14 cellular contexts compared by ENCODE assay signal in genomic region chr9:132733133-132733815, GRCh38.
A peak's percentile ranks its signal among the peaks of the same experiment; 100 is the strongest.
DNase-seq lines count a peak whose midpoint lies in the region.
"Had no signal": no experiment of that assay in that cellular context is flagged by ENCODE, and none has a peak within 500 bp of the region (broad histone marks: within the 10 kb centered on the region; RNA-seq: fewer than 3 reads in every experiment).

No MANE protein-coding gene starts in this region.

- H3K4me1 ChIP-seq in BLaER1 treated with 17β-estradiol and CSF1 and Interleukin-3, amounts not matched to agents 10 nM and 100 nM = peaks cover 0 to 46% (median 35%) of the 10 kb centered on the region in 10 experiments; a peak in 16 of 20 replicates
- peaks cover 0 to 3% of the 10 kb centered on the region in 2 donors for H3K4me1 ChIP-seq in neuronal stem cell (ENCODE audit: control insufficient read depth in 2 of 2, insufficient read depth in 1 of 2, low read depth in 1 of 2, low read length in 2 of 2)
- no peaks in the 10 kb centered on the region for H3K4me1 ChIP-seq in CD4-positive, alpha-beta memory T cell (ENCODE audit: insufficient read depth, low read length)
- H3K4me1 ChIP-seq: adrenal gland had no signal

- peak overlapping the region in 10 of 11 experiments; percentile 11 to 70 (median 56); a peak in 17 of 22 replicates for H3K4me2 ChIP-seq in BLaER1 treated with 17β-estradiol and CSF1 and Interleukin-3, amounts not matched to agents 10 nM and 100 nM
- H3K4me2 ChIP-seq in neuronal stem cell (ENCODE audit: insufficient read depth, low read length, poor library complexity, severe bottlenecking) = no peak overlapping the region

- no peaks in the 10 kb centered on the region for H3K79me1 ChIP-seq in neuronal stem cell (ENCODE audit: low read depth, low read length)

- peak overlapping the region; percentile 59 for H2BK12ac ChIP-seq in neuronal stem cell (ENCODE audit: low read length)

- H3K9me3 Mint-ChIP-seq in CD4-positive, alpha-beta memory T cell = peaks cover 0 to 2% (median 0%) of the 10 kb centered on the region in 8 donors

- no peak overlapping the region for H4K91ac ChIP-seq in neuronal stem cell (ENCODE audit: low read depth, low read length, poor library complexity)

- peak overlapping the region; percentile 18 for H3K18ac ChIP-seq in neuronal stem cell (ENCODE audit: low read length)

- no peak overlapping the region for H3K4ac ChIP-seq in neuronal stem cell (ENCODE audit: low read length)

- peak overlapping the region; percentile 67 for H2AFZ ChIP-seq in neuronal stem cell (ENCODE audit: low read length)

- peak; percentile 64 for DNase-seq in NCI-H1092 treated with DMSO at 0.1 percent for 48 hours (lab: John Stamatoyannopoulos, UW)
- peak; percentile 50 for DNase-seq in fibroblast of gingiva (ENCODE audit: low read depth)
- DNase-seq in neuronal stem cell (ENCODE audit: low spot score) = no peak
- DNase-seq in CD4-positive, alpha-beta memory T cell = no peak
- DNase-seq in HCEC 1CT = no peak
- DNase-seq in activated CD4-positive, CD25-positive, alpha-beta regulatory T cell treated with anti-CD3 and anti-CD28 coated beads, Interleukin-2, amount 50 U/mL, for 72 hours = no peak
- DNase-seq in stimulated activated naive CD4-positive, alpha-beta T cell treated with Interleukin-2 at 50 U/mL for 16 hours (lab: John Stamatoyannopoulos, UW) = no peak
- DNase-seq: activated CD4-positive, alpha-beta T cell treated with anti-CD3 and anti-CD28 coated beads for 4 hours; activated CD8-positive, alpha-beta memory T cell treated with anti-CD3 and anti-CD28 coated beads, Interleukin-2, amount 10 ng/mL, durations not matched to agents 7 days and 5 days; adrenal gland; Kasumi-1; right cardiac atrium; stomach had no signal

- CTCF ChIA-PET in CD4-positive, alpha-beta memory T cell (lab: Charles Lee; ENCODE audit: partially characterized antibody) = no interaction called here

- H3K27me3 Mint-ChIP-seq in CD4-positive, alpha-beta memory T cell = peaks cover under 1 to 23% of the 10 kb centered on the region in 2 donors

- no peak overlapping the region for H3K27ac ChIP-seq in BLaER1 treated with 17β-estradiol and CSF1 and Interleukin-3, amounts not matched to agents 10 nM and 100 nM
- H3K27ac ChIP-seq in neuronal stem cell (replicated peaks; ENCODE audit: low read length) = no peak overlapping the region
- no peak overlapping the region for H3K27ac ChIP-seq in CD4-positive, alpha-beta memory T cell (ENCODE audit: low read depth, low read length)
- H3K27ac ChIP-seq: adrenal gland, stomach had no signal

- H2AK5ac ChIP-seq in neuronal stem cell (ENCODE audit: low read depth, low read length) = peak overlapping the region; percentile 22

- H3K9ac ChIP-seq in BLaER1 treated with 17β-estradiol and CSF1 and Interleukin-3, amounts not matched to agents 10 nM and 100 nM = peak overlapping the region in 1 of 11 experiments; percentile 14; a peak in 1 of 22 replicates
- H3K9ac ChIP-seq in neuronal stem cell (ENCODE audit: low read depth, low read length, poor library complexity) = peak overlapping the region; percentile 34

- H2BK120ac ChIP-seq in neuronal stem cell (ENCODE audit: low read depth, low read length) = peak overlapping the region; percentile 78

- intact Hi-C loops in CD4-positive, alpha-beta memory T cell (cut with micrococcal nuclease) = no loop called here

- H4K8ac ChIP-seq in neuronal stem cell (ENCODE audit: low read depth, low read length) = no peak overlapping the region

- peak overlapping the region; percentile 49 for H3K23ac ChIP-seq in neuronal stem cell (ENCODE audit: low read depth, low read length, poor library complexity)

- H3K4me3 ChIP-seq in BLaER1 treated with 17β-estradiol and CSF1 and Interleukin-3, amounts not matched to agents 10 nM and 100 nM = no peak overlapping the region
- no peak overlapping the region for H3K4me3 ChIP-seq in neuronal stem cell (ENCODE audit: low read length in 2 of 2)
- no peak overlapping the region for H3K4me3 ChIP-seq in CD4-positive, alpha-beta memory T cell (ENCODE audit: low read length in 2 of 2)
- H3K4me3 ChIP-seq: adrenal gland, stomach had no signal

- no peaks in the 10 kb centered on the region for H3K9me3 ChIP-seq in BLaER1 treated with 17β-estradiol and CSF1 and Interleukin-3, amounts not matched to agents 10 nM and 100 nM (replicated peaks in 1 of 11)
- no peaks in the 10 kb centered on the region for H3K9me3 ChIP-seq in neuronal stem cell (replicated peaks in 1 of 2; ENCODE audit: control insufficient read depth in 2 of 2, insufficient read depth in 1 of 2, low read depth in 1 of 2, low read length in 2 of 2)
- H3K9me3 ChIP-seq in CD4-positive, alpha-beta memory T cell (ENCODE audit: control insufficient read depth in 1 of 2, low read length in 2 of 2) = no peaks in the 10 kb centered on the region
- H3K9me3 ChIP-seq: adrenal gland, stomach had no signal

- H4K20me1 ChIP-seq in BLaER1 treated with 17β-estradiol and CSF1 and Interleukin-3, amounts not matched to agents 10 nM and 100 nM = no peaks in the 10 kb centered on the region; a peak in 1 of 22 replicates

- H3K4me3 Mint-ChIP-seq in CD4-positive, alpha-beta memory T cell = peak overlapping the region in 1 of 8 donors; percentile 32
- H3K4me3 Mint-ChIP-seq: activated CD8-positive, alpha-beta memory T cell treated with anti-CD3 and anti-CD28 coated beads, Interleukin-2, amount 10 ng/mL, durations not matched to agents 7 days and 5 days had no signal

- H3K27ac Mint-ChIP-seq in CD4-positive, alpha-beta memory T cell = no peak overlapping the region
- H3K27ac Mint-ChIP-seq: activated CD8-positive, alpha-beta memory T cell treated with anti-CD3 and anti-CD28 coated beads, Interleukin-2, amount 10 ng/mL, durations not matched to agents 7 days and 5 days had no signal

- H3K36me3 ChIP-seq in BLaER1 treated with 17β-estradiol and CSF1 and Interleukin-3, amounts not matched to agents 10 nM and 100 nM = no peaks in the 10 kb centered on the region
- no peaks in the 10 kb centered on the region for H3K36me3 ChIP-seq in neuronal stem cell (replicated peaks in 1 of 2; ENCODE audit: control insufficient read depth in 2 of 2, insufficient read depth in 2 of 2, low read length in 2 of 2)
- no peaks in the 10 kb centered on the region for H3K36me3 ChIP-seq in CD4-positive, alpha-beta memory T cell (ENCODE audit: insufficient read depth, low read length)
- H3K36me3 ChIP-seq: adrenal gland, stomach had no signal

- no CpG with 5 or more reads among the region's 26 CpGs for WGBS in neuronal stem cell (ENCODE audit: extremely low coverage in 2 of 2, insufficient read length in 2 of 2, insufficient replicate concordance in 1 of 2), 2 donors

- H2BK5ac ChIP-seq in neuronal stem cell (ENCODE audit: low read length) = no peak overlapping the region

- no peak overlapping the region for H3K14ac ChIP-seq in neuronal stem cell (ENCODE audit: low read length)

- H3K36me3 Mint-ChIP-seq in CD4-positive, alpha-beta memory T cell = no peaks in the 10 kb centered on the region
- H3K36me3 Mint-ChIP-seq: activated CD8-positive, alpha-beta memory T cell treated with anti-CD3 and anti-CD28 coated beads, Interleukin-2, amount 10 ng/mL, durations not matched to agents 7 days and 5 days had no signal

- no peak overlapping the region for H2BK15ac ChIP-seq in neuronal stem cell (ENCODE audit: low read length)

- POLR2A ChIA-PET in CD4-positive, alpha-beta memory T cell (lab: Charles Lee; ENCODE audit: partially characterized antibody) = no interaction called here

- peaks cover 0 to 7% (median 0%) of the 10 kb centered on the region in 11 experiments; a peak in 1 of 22 replicates for H3K27me3 ChIP-seq in BLaER1 treated with 17β-estradiol and CSF1 and Interleukin-3, amounts not matched to agents 10 nM and 100 nM
- H3K27me3 ChIP-seq in neuronal stem cell (ENCODE audit: control insufficient read depth in 3 of 3, insufficient read depth in 3 of 3, low read depth in 1 of 3, low read length in 3 of 3) = peaks cover 0 to 3% (median 0%) of the 10 kb centered on the region in 3 experiments
- no peaks in the 10 kb centered on the region for H3K27me3 ChIP-seq in CD4-positive, alpha-beta memory T cell (ENCODE audit: insufficient read depth, low read length)
- H3K27me3 ChIP-seq: adrenal gland had no signal

- H3K4me1 Mint-ChIP-seq in CD4-positive, alpha-beta memory T cell = no peaks in the 10 kb centered on the region
- H3K4me1 Mint-ChIP-seq: activated CD8-positive, alpha-beta memory T cell treated with anti-CD3 and anti-CD28 coated beads, Interleukin-2, amount 10 ng/mL, durations not matched to agents 7 days and 5 days had no signal

Comparison
In these comparisons a context has a peak if more than half of its experiments do, and no peak if none do; other contexts are left out.
1. DNase-seq: peak in NCI-H1092 treated with DMSO at 0.1 percent for 48 hours (single experiment) and fibroblast of gingiva (single experiment); none in neuronal stem cell (single experiment), CD4-positive, alpha-beta memory T cell (0 of 5), HCEC 1CT (single experiment), activated CD4-positive, CD25-positive, alpha-beta regulatory T cell treated with anti-CD3 and anti-CD28 coated beads, Interleukin-2, amount 50 U/mL, for 72 hours (single experiment) and stimulated activated naive CD4-positive, alpha-beta T cell treated with Interleukin-2 at 50 U/mL for 16 hours (single experiment).